22 cellular contexts compared by ENCODE assay signal in genomic region chr1:183670169-183670568, GRCh38. TPM values are rescaled to one million over a fixed set of nuclear protein-coding genes. Genes with fewer than 3 reads are reported as not detected.
DNase-seq lines count a peak whose midpoint lies in the region; ATAC-seq and TF ChIP-seq lines count a peak whose summit lies in the region.
"Had no signal": no experiment of that assay in that cellular context is flagged by ENCODE, and none has a peak within 500 bp of the region (broad histone marks: within the 10 kb centered on the region; RNA-seq: fewer than 3 reads in every experiment).

No MANE protein-coding gene starts in this region.

- H3K4me3 ChIP-seq in HCT116 (replicated peaks in 1 of 2; ENCODE audit: low read depth in 1 of 2, low read length in 2 of 2), result no peak overlapping the region
- H3K4me3 ChIP-seq in PC-9, result no peak overlapping the region
- H3K4me3 ChIP-seq in endodermal cell (ENCODE audit: low read length), result no peak overlapping the region
- H3K4me3 ChIP-seq: heart right ventricle, upper lobe of left lung had no signal

- peaks cover 0 to 4% of the 10 kb centered on the region in 2 experiments; a peak in 1 of 4 replicates for H3K9me3 ChIP-seq in HCT116 (ENCODE audit: control insufficient read depth in 1 of 2, insufficient read depth in 1 of 2, low read depth in 1 of 2, low read length in 2 of 2)
- peaks cover 3% of the 10 kb centered on the region; the same call in 1 of the 2 replicates for H3K9me3 ChIP-seq in PC-9 (ENCODE audit: insufficient read depth, low read depth)
- peaks cover 11% of the 10 kb centered on the region for H3K9me3 ChIP-seq in endodermal cell (ENCODE audit: control insufficient read depth, low read length)

- H3K27ac ChIP-seq in HCT116 (ENCODE audit: low read depth, low read length) (no peak overlapping the region), PC-9 (no peak overlapping the region), endodermal cell (ENCODE audit: low read depth, low read length) (no peak overlapping the region)
- H3K27ac ChIP-seq: heart right ventricle, upper lobe of left lung had no signal

- WGBS in endodermal cell (ENCODE audit: insufficient coverage in 1 of 2, insufficient read length in 1 of 2), 2 experiments, result 86 to 96% methylated on average over 1 of the region's 1 CpG

- TF ChIP-seq RAD21 in HCT116 (IDR thresholded peaks at IDR 0.05; ENCODE audit: low read depth), result no peak; the same call in 1 of the 2 replicates

- H4K20me1 ChIP-seq in HCT116 (ENCODE audit: insufficient read depth), result no peaks in the 10 kb centered on the region
- no peaks in the 10 kb centered on the region for H4K20me1 ChIP-seq in PC-9 (ENCODE audit: insufficient read depth)

- RAD21 ChIA-PET in HCT116 (lab: Charles Lee; ENCODE audit: low non-redundant PET in 1 of 2, low total read pairs in 2 of 2, uncharacterized antibody in 2 of 2, unreplicated experiment in 2 of 2), result no interaction called here

- no peak overlapping the region for H3K27ac Mint-ChIP-seq in endodermal cell
- no peak overlapping the region for H3K27ac Mint-ChIP-seq in neural crest cell (ENCODE audit: unreplicated experiment)
- no peak overlapping the region for H3K27ac Mint-ChIP-seq in activated CD8-positive, alpha-beta T cell treated with anti-CD3 and anti-CD28 coated beads for 36 hours
- H3K27ac Mint-ChIP-seq in activated naive CD4-positive, alpha-beta T cell treated with anti-CD3 and anti-CD28 coated beads, Interleukin-2, amount 10 ng/mL, durations not matched to agents 7 days and 5 days, result no peak overlapping the region
- H3K27ac Mint-ChIP-seq in nephron progenitor cell, result no peak overlapping the region
- H3K27ac Mint-ChIP-seq: activated naive CD4-positive, alpha-beta T cell treated with anti-CD3 and anti-CD28 coated beads, Interleukin-2, amount 50 U/mL, for 24 hours; activated T-helper 1 cell treated with anti-CD3 and anti-CD28 coated beads, Interleukin-12 subunit alpha, Interleukin-12 subunit beta, Interleukin-2, Interleukin-4 antibody, amounts not matched to agents 30 ng/mL and 10 ng/mL and 1 ng/mL, durations not matched to agents 14 hours and 24 hours and 36 hours; CD4-positive, alpha-beta memory T cell; effector memory CD8-positive, alpha-beta T cell had no signal

- H3K79me2 ChIP-seq in HCT116 (ENCODE audit: insufficient read depth, low read length), result no peaks in the 10 kb centered on the region
- H3K79me2 ChIP-seq in PC-9 (ENCODE audit: low read depth), result no peaks in the 10 kb centered on the region

- ATAC-seq in HCT116, result peak; percentile 38; the same call in 1 of the 2 replicates
- ATAC-seq in activated CD8-positive, alpha-beta T cell treated with anti-CD3 and anti-CD28 coated beads for 36 hours, result no peak
- ATAC-seq: effector memory CD8-positive, alpha-beta T cell; heart right ventricle; left cardiac atrium had no signal

- TF ChIP-seq CTCF in HCT116 (IDR thresholded peaks at IDR 0.05 in 2 of 3, conservative IDR thresholded peaks at IDR 0.05 in 1 of 3; ENCODE audit: borderline replicate concordance in 1 of 3, insufficient read depth in 1 of 3, low read depth in 2 of 3, low read length in 2 of 3), result peak in 2 of 3 experiments; percentile 18 to 45; a peak in 3 of 6 replicates
- peak; percentile 53; the same call in 1 of the 2 replicates for TF ChIP-seq CTCF in PC-9 (conservative IDR thresholded peaks at IDR 0.05)
- peak; percentile 36 for TF ChIP-seq CTCF in endodermal cell (conservative IDR thresholded peaks at IDR 0.05)
- TF ChIP-seq CTCF in neural crest cell (conservative IDR thresholded peaks at IDR 0.05), result peak; percentile 28
- TF ChIP-seq CTCF in activated CD8-positive, alpha-beta T cell treated with anti-CD3 and anti-CD28 coated beads for 36 hours (IDR thresholded peaks at IDR 0.05), result no peak
- no peak for TF ChIP-seq CTCF in nephron progenitor cell (IDR thresholded peaks at IDR 0.05)

- H3K27me3 ChIP-seq in HCT116 (ENCODE audit: insufficient read depth, low read length) (no peaks in the 10 kb centered on the region), PC-9 (ENCODE audit: insufficient read depth, low read depth) (no peaks in the 10 kb centered on the region), endodermal cell (ENCODE audit: control insufficient read depth, insufficient read depth, low read length, poor library complexity, severe bottlenecking) (no peaks in the 10 kb centered on the region)
- H3K27me3 ChIP-seq: heart right ventricle, upper lobe of left lung had no signal

- no peaks in the 10 kb centered on the region for H3F3A ChIP-seq in PC-9 (ENCODE audit: insufficient read depth, low read depth)

- intact Hi-C loops in HCT116 (cut with micrococcal nuclease) (no loop called here), PC-9 (cut with micrococcal nuclease; ENCODE audit: unreplicated experiment) (no loop called here)
- intact Hi-C loops in activated CD8-positive, alpha-beta T cell treated with anti-CD3 and anti-CD28 coated beads for 36 hours (cut with micrococcal nuclease), result no loop called here

- no TSS peak for BruUV-seq in HCT116 (replicated peaks; lab: Mats Ljungman, UMichigan)
- no TSS peak for BruUV-seq in PC-9 (replicated peaks; lab: Mats Ljungman, UMichigan)

- H3K36me3 Mint-ChIP-seq in endodermal cell (ENCODE audit: low read depth), result no peaks in the 10 kb centered on the region
- peaks cover 18% of the 10 kb centered on the region for H3K36me3 Mint-ChIP-seq in neural crest cell (ENCODE audit: low read depth)
- peaks cover 3% of the 10 kb centered on the region for H3K36me3 Mint-ChIP-seq in activated CD8-positive, alpha-beta T cell treated with anti-CD3 and anti-CD28 coated beads for 36 hours (ENCODE audit: low read depth)
- H3K36me3 Mint-ChIP-seq in activated naive CD4-positive, alpha-beta T cell treated with anti-CD3 and anti-CD28 coated beads, Interleukin-2, amount 10 ng/mL, durations not matched to agents 7 days and 5 days, result no peaks in the 10 kb centered on the region
- no peaks in the 10 kb centered on the region for H3K36me3 Mint-ChIP-seq in nephron progenitor cell (ENCODE audit: low read depth)

- no peak for DNase-seq in HCT116 (ENCODE audit: low read depth, low spot score)
- DNase-seq in PC-9, result no peak
- DNase-seq in endodermal cell, result no peak
- no peak for DNase-seq in neural crest cell (ENCODE audit: low read depth, low spot score)
- DNase-seq in activated CD8-positive, alpha-beta T cell treated with anti-CD3 and anti-CD28 coated beads for 36 hours, result no peak
- DNase-seq in activated naive CD4-positive, alpha-beta T cell treated with anti-CD3 and anti-CD28 coated beads, Interleukin-2, amount 10 ng/mL, durations not matched to agents 7 days and 5 days, result no peak
- no peak for DNase-seq in NOMO-1 treated with dmso at 0.1 percent for 144 hours (lab: John Stamatoyannopoulos, UW; ENCODE audit: unreplicated experiment)
- DNase-seq in nephron progenitor cell, result no peak
- DNase-seq: aorta; CD4-positive, alpha-beta memory T cell; effector memory CD8-positive, alpha-beta T cell; heart right ventricle; left cardiac atrium; NCI-H187 treated with DMSO at 0.1 percent for 48 hours; NCI-H69; small intestine; stimulated activated CD4-positive, alpha-beta T cell treated with anti-CD3 and anti-CD28 coated beads, Interleukin-1b, Interleukin-23, amount 100 ng/mL, for 48 hours; T-helper 9 cell; upper lobe of left lung had no signal

- no peak overlapping the region for H3K9ac ChIP-seq in HCT116 (ENCODE audit: low read length)
- no peak overlapping the region for H3K9ac ChIP-seq in endodermal cell (ENCODE audit: extremely low read depth, low read length, poor library complexity, severe bottlenecking)

- H2AFZ ChIP-seq in HCT116 (ENCODE audit: low read depth, low read length, poor library complexity, severe bottlenecking) (no peak overlapping the region), PC-9 (no peak overlapping the region)

- TF ChIP-seq POLR2A in HCT116 (IDR thresholded peaks at IDR 0.05; ENCODE audit: borderline replicate concordance, extremely low read depth, insufficient read depth, insufficient read length), result no peak

- H3K4me1 ChIP-seq in HCT116 (ENCODE audit: control insufficient read depth in 1 of 2, insufficient read depth in 2 of 2, low read length in 2 of 2) (no peaks in the 10 kb centered on the region), PC-9 (replicated peaks; ENCODE audit: insufficient read depth) (no peaks in the 10 kb centered on the region), endodermal cell (ENCODE audit: control insufficient read depth, insufficient read depth, low read length) (no peaks in the 10 kb centered on the region)
- H3K4me1 ChIP-seq: upper lobe of left lung had no signal

- CTCF ChIA-PET in HCT116 (lab: Charles Lee) (interaction anchor here (1.0 kb wide), 2 partner anchors 15 to 246 kb away, joined by 3 to 5 read pairs; no protein-coding TSS in a partner anchor), PC-9 (lab: Charles Lee) (no interaction called here)
- CTCF ChIA-PET in activated CD8-positive, alpha-beta T cell treated with anti-CD3 and anti-CD28 coated beads for 36 hours (lab: Charles Lee), result interaction anchor here (1.0 to 2.7 kb wide), 4 partner anchors 14 to 246 kb away, joined by 3 to 14 read pairs (median 5); no protein-coding TSS in a partner anchor
- CTCF ChIA-PET in activated naive CD4-positive, alpha-beta T cell treated with anti-CD3 and anti-CD28 coated beads, Interleukin-2, amount 10 ng/mL, durations not matched to agents 7 days and 5 days (lab: Charles Lee), result interaction anchor here (1.2 kb wide), 1 partner anchor 15 kb away, joined by 11 read pairs; no protein-coding TSS in a partner anchor

- H3K9me2 ChIP-seq in HCT116 (ENCODE audit: insufficient read depth), result no peaks in the 10 kb centered on the region
- no peaks in the 10 kb centered on the region; the same call in 1 of the 2 replicates for H3K9me2 ChIP-seq in PC-9 (ENCODE audit: insufficient read depth)

- H3K4me1 Mint-ChIP-seq in endodermal cell (no peaks in the 10 kb centered on the region), neural crest cell (peaks cover 5% of the 10 kb centered on the region), nephron progenitor cell (no peaks in the 10 kb centered on the region)
- H3K4me1 Mint-ChIP-seq in activated CD8-positive, alpha-beta T cell treated with anti-CD3 and anti-CD28 coated beads for 36 hours (ENCODE audit: low read depth), result no peaks in the 10 kb centered on the region
- H3K4me1 Mint-ChIP-seq in activated naive CD4-positive, alpha-beta T cell treated with anti-CD3 and anti-CD28 coated beads, Interleukin-2, amount 10 ng/mL, durations not matched to agents 7 days and 5 days, result no peaks in the 10 kb centered on the region
- H3K4me1 Mint-ChIP-seq: activated naive CD4-positive, alpha-beta T cell treated with anti-CD3 and anti-CD28 coated beads, Interleukin-2, amount 50 U/mL, for 24 hours; CD4-positive, alpha-beta memory T cell had no signal

- H3K27me3 Mint-ChIP-seq in endodermal cell (ENCODE audit: insufficient read depth), result peaks cover 3% of the 10 kb centered on the region
- H3K27me3 Mint-ChIP-seq in neural crest cell (ENCODE audit: low read depth), result peaks cover 2% of the 10 kb centered on the region
- peaks cover 1% of the 10 kb centered on the region for H3K27me3 Mint-ChIP-seq in activated CD8-positive, alpha-beta T cell treated with anti-CD3 and anti-CD28 coated beads for 36 hours
- peaks cover 4% of the 10 kb centered on the region for H3K27me3 Mint-ChIP-seq in activated naive CD4-positive, alpha-beta T cell treated with anti-CD3 and anti-CD28 coated beads, Interleukin-2, amount 10 ng/mL, durations not matched to agents 7 days and 5 days
- no peaks in the 10 kb centered on the region for H3K27me3 Mint-ChIP-seq in nephron progenitor cell (ENCODE audit: low read depth, poor library complexity)
- H3K27me3 Mint-ChIP-seq: activated naive CD4-positive, alpha-beta T cell treated with anti-CD3 and anti-CD28 coated beads, Interleukin-2, amount 50 U/mL, for 24 hours had no signal

- POLR2A ChIA-PET in HCT116 (lab: Charles Lee) (no interaction called here), PC-9 (lab: Charles Lee; ENCODE audit: unreplicated experiment) (no interaction called here)
- POLR2A ChIA-PET in activated CD8-positive, alpha-beta T cell treated with anti-CD3 and anti-CD28 coated beads for 36 hours (lab: Charles Lee), result no interaction called here

- H3K4me3 Mint-ChIP-seq in endodermal cell (no peak overlapping the region), neural crest cell (no peak overlapping the region), nephron progenitor cell (no peak overlapping the region)
- H3K4me3 Mint-ChIP-seq in activated CD8-positive, alpha-beta T cell treated with anti-CD3 and anti-CD28 coated beads for 36 hours, result no peak overlapping the region
- no peak overlapping the region for H3K4me3 Mint-ChIP-seq in activated naive CD4-positive, alpha-beta T cell treated with anti-CD3 and anti-CD28 coated beads, Interleukin-2, amount 10 ng/mL, durations not matched to agents 7 days and 5 days
- H3K4me3 Mint-ChIP-seq: activated naive CD4-positive, alpha-beta T cell treated with anti-CD3 and anti-CD28 coated beads, Interleukin-2, amount 50 U/mL, for 24 hours; activated T-helper 1 cell treated with anti-CD3 and anti-CD28 coated beads, Interleukin-12 subunit alpha, Interleukin-12 subunit beta, Interleukin-2, Interleukin-4 antibody, amounts not matched to agents 30 ng/mL and 10 ng/mL and 1 ng/mL, durations not matched to agents 14 hours and 24 hours and 36 hours; CD4-positive, alpha-beta memory T cell; effector memory CD8-positive, alpha-beta T cell had no signal

- H3K9me3 Mint-ChIP-seq in endodermal cell, result peaks cover 9% of the 10 kb centered on the region
- H3K9me3 Mint-ChIP-seq in neural crest cell, result peaks cover 9% of the 10 kb centered on the region
- H3K9me3 Mint-ChIP-seq in activated CD8-positive, alpha-beta T cell treated with anti-CD3 and anti-CD28 coated beads for 36 hours, result peaks cover 3% of the 10 kb centered on the region
- no peaks in the 10 kb centered on the region for H3K9me3 Mint-ChIP-seq in activated naive CD4-positive, alpha-beta T cell treated with anti-CD3 and anti-CD28 coated beads, Interleukin-2, amount 10 ng/mL, durations not matched to agents 7 days and 5 days
- H3K9me3 Mint-ChIP-seq in nephron progenitor cell, result peaks cover 20% of the 10 kb centered on the region
- H3K9me3 Mint-ChIP-seq: activated naive CD4-positive, alpha-beta T cell treated with anti-CD3 and anti-CD28 coated beads, Interleukin-2, amount 50 U/mL, for 24 hours; effector memory CD8-positive, alpha-beta T cell had no signal

- H3K4me2 ChIP-seq in HCT116 (ENCODE audit: low read length), result no peak overlapping the region
- H3K4me2 ChIP-seq in PC-9, result no peak overlapping the region

- H3K36me3 ChIP-seq in HCT116 (ENCODE audit: control insufficient read depth in 1 of 2, insufficient read depth in 2 of 2, low read length in 2 of 2) (no peaks in the 10 kb centered on the region), PC-9 (ENCODE audit: low read depth) (no peaks in the 10 kb centered on the region), endodermal cell (ENCODE audit: control insufficient read depth, insufficient read depth, low read length) (no peaks in the 10 kb centered on the region)
- H3K36me3 ChIP-seq: heart right ventricle, upper lobe of left lung had no signal

RNA-seq across cellular contexts. Expression of gene APOBEC4, which starts 17.1 kb away (rescaled TPM):
- total RNA-seq in HCT116 (2021; ENCODE audit: unreplicated experiment) (not detected), PC-9 (2021) (not detected in 2 replicates), endodermal cell (not detected), neural crest cell (not detected in 2 replicates)
- polyA plus RNA-seq in HCT116 (2012), result not detected in 2 replicates
- not detected for polyA plus RNA-seq in endodermal cell (2013, experiment 1 of 2)
- polyA plus RNA-seq in endodermal cell (2013, experiment 2 of 2), result not detected
- total RNA-seq in activated CD8-positive, alpha-beta T cell treated with anti-CD3 and anti-CD28 coated beads for 36 hours, result not detected
- total RNA-seq: activated T-helper 1 cell treated with anti-CD3 and anti-CD28 coated beads, Interleukin-12 subunit alpha, Interleukin-12 subunit beta, Interleukin-2, Interleukin-4 antibody, amounts not matched to agents 30 ng/mL and 10 ng/mL and 1 ng/mL, durations not matched to agents 14 hours and 24 hours and 36 hours; aorta; CD4-positive, alpha-beta memory T cell; heart right ventricle; left cardiac atrium; omental fat pad had no signal
- polyA plus RNA-seq: aorta; CD4-positive, alpha-beta memory T cell; heart right ventricle had no signal

RNA-seq across cellular contexts. Expression of gene ARPC5, which starts 34.6 kb away (rescaled TPM):
- total RNA-seq in HCT116 (2021; ENCODE audit: unreplicated experiment) (71.5 TPM), PC-9 (2021) (143 and 150 TPM in 2 replicates), endodermal cell (10 to 100 TPM; 78.7 to 99.5 TPM), neural crest cell (87.0 and 94.6 TPM in 2 replicates)
- 45.0 and 48.1 TPM in 2 replicates for polyA plus RNA-seq in HCT116 (2012)
- polyA plus RNA-seq in endodermal cell (2013, experiment 1 of 2), result 144 TPM
- 147 TPM for polyA plus RNA-seq in endodermal cell (2013, experiment 2 of 2)
- total RNA-seq in activated CD8-positive, alpha-beta T cell treated with anti-CD3 and anti-CD28 coated beads for 36 hours, result 100 to 1,000 TPM; 128 to 134 TPM

Comparison
In these comparisons a context has a peak if more than half of its experiments do, and no peak if none do; other contexts are left out.
1. CTCF ChIP-seq: peak in HCT116 (2 of 3), PC-9 (single experiment), endodermal cell (single experiment) and neural crest cell (single experiment); none in activated CD8-positive, alpha-beta T cell treated with anti-CD3 and anti-CD28 coated beads for 36 hours (single experiment) and nephron progenitor cell (single experiment).